Comparison of ENCODE assay signal across 1 cellular context in genomic region chr1:214573386-214574358, GRCh38.
TF ChIP-seq lines count a peak whose summit lies in the region.

No MANE protein-coding gene starts in this region.

TF ChIP-seq in SK-N-SH treated with all-trans-retinoic acid at 6 μM for 48 hours, 23 proteins besides CTCF, POLR2A, EP300 and RAD21 (continued from another document):
- TF ChIP-seq PATZ1 (CRISPR knock-in tag; IDR thresholded peaks at IDR 0.05; ENCODE audit: borderline replicate concordance) (no peak), POU6F1 (CRISPR knock-in tag; IDR thresholded peaks at IDR 0.05; ENCODE audit: borderline replicate concordance, low read depth) (no peak)
